ENCODE assay signal across 12 cellular contexts in the genomic region with DNA sequence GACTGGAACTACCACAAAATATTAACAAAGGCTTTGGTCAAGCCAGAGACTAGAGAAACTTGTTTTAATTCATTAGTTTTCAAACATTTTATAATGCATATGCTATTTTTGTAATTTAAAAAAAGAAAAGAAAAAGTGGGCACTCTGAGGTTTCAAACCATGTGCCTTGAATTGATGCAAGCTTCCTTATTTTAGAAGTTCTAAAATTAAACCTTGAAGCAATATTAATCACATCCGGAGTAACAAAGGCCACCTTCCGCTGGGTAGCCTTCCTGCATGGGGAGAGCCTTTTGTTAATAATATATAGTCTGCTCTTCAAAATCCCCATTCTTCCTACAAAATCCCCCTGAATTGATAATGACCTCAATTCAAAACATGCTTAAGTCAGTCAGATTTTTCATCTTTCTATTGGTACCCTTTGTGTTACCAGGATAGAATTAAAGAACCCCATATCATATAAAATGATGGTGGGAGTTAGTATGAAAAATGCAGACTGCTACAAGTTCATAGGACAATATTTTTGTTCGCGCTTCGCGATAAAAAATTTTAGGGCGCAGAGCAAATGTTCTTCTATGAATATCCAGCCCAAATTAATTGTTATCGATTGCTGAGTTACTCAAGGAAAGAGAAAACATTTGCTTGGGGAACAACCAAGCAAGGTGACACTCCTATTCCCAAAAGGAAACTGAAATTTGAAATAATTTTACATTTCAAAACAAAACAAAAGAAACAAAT. TPM values are rescaled to one million over a fixed set of nuclear protein-coding genes. Genes with fewer than 3 reads are reported as not detected.
DNase-seq lines count a peak whose midpoint lies in the region; ATAC-seq and TF ChIP-seq lines count a peak whose summit lies in the region.
"Had no signal": no experiment of that assay in that cellular context is flagged by ENCODE, and none has a peak within 500 bp of the region (broad histone marks: within the 10 kb centered on the region; RNA-seq: fewer than 3 reads in every experiment).

No MANE protein-coding gene starts in this region.

- no peaks in the 10 kb centered on the region for H3K9me2 ChIP-seq in MM.1S (replicated peaks; ENCODE audit: insufficient read depth, low read length)

- H3K9ac ChIP-seq in MM.1S (ENCODE audit: low read length), result peak overlapping the region; percentile 33; the same call in 1 of the 2 replicates

- DNase-seq in MM.1S, result peak; percentile 61
- DNase-seq in pulmonary artery endothelial cell (ENCODE audit: low read depth, low spot score), result peak; percentile 41
- no peak for DNase-seq in stimulated activated CD4-positive, alpha-beta T cell treated with anti-CD3 and anti-CD28 coated beads, Interleukin-4, amount 100 ng/mL, for 24 hours
- no peak for DNase-seq in activated CD4-positive, alpha-beta memory T cell treated with anti-CD3 and anti-CD28 coated beads for 36 hours
- no peak for DNase-seq in NCI-H524 (lab: John Stamatoyannopoulos, UW)
- no peak for DNase-seq in SW 1271 (lab: John Stamatoyannopoulos, UW)
- DNase-seq: activated naive CD4-positive, alpha-beta T cell; NCI-H1105 had no signal

- peaks cover 7% of the 10 kb centered on the region for H3K4me1 ChIP-seq in MM.1S (ENCODE audit: low read length)

- peak overlapping the region; percentile 29; the same call in 1 of the 2 replicates for H3K4me3 ChIP-seq in MM.1S (ENCODE audit: low read length)

- H3K9me3 ChIP-seq in MM.1S (replicated peaks; ENCODE audit: insufficient read depth, low read length), result no peaks in the 10 kb centered on the region

- POLR2A ChIA-PET in activated CD4-positive, alpha-beta memory T cell treated with anti-CD3 and anti-CD28 coated beads for 36 hours (lab: Charles Lee), result no interaction called here

- peak overlapping the region; percentile 24; the same call in 1 of the 2 replicates for H2AFZ ChIP-seq in MM.1S (ENCODE audit: low read length)

- peaks cover 7% of the 10 kb centered on the region; the same call in 1 of the 2 replicates for H3F3A ChIP-seq in MM.1S (ENCODE audit: insufficient read depth, low read length)

- no peak overlapping the region for H3K4me3 Mint-ChIP-seq in activated CD4-positive, alpha-beta memory T cell treated with anti-CD3 and anti-CD28 coated beads for 36 hours
- H3K4me3 Mint-ChIP-seq: T-helper 1 cell treated with Interleukin-12 subunit alpha and Interleukin-12 subunit beta and Interleukin-4 antibody, amounts not matched to agents 30 μg/mL and 1 μg/mL, for 36 hours had no signal

- H3K4me1 Mint-ChIP-seq in activated CD4-positive, alpha-beta memory T cell treated with anti-CD3 and anti-CD28 coated beads for 36 hours (ENCODE audit: low read depth), result no peaks in the 10 kb centered on the region

- CTCF ChIA-PET in activated CD4-positive, alpha-beta memory T cell treated with anti-CD3 and anti-CD28 coated beads for 36 hours (lab: Charles Lee), result no interaction called here

- TF ChIP-seq CTCF in MM.1S (IDR thresholded peaks at IDR 0.05; ENCODE audit: low read length), result no peak

- ATAC-seq in GM18909 (IDR thresholded peaks at IDR 0.05; ENCODE audit: poor library complexity, unreplicated experiment) (peak; percentile 67), HG02759 (IDR thresholded peaks at IDR 0.05; ENCODE audit: unreplicated experiment) (peak; percentile 66)

- no peaks in the 10 kb centered on the region for H3K36me3 Mint-ChIP-seq in activated CD4-positive, alpha-beta memory T cell treated with anti-CD3 and anti-CD28 coated beads for 36 hours

- no peaks in the 10 kb centered on the region for H3K9me3 Mint-ChIP-seq in activated CD4-positive, alpha-beta memory T cell treated with anti-CD3 and anti-CD28 coated beads for 36 hours
- H3K9me3 Mint-ChIP-seq: T-helper 1 cell treated with Interleukin-12 subunit alpha and Interleukin-12 subunit beta and Interleukin-4 antibody, amounts not matched to agents 30 μg/mL and 1 μg/mL, for 36 hours had no signal

- peaks cover 2% of the 10 kb centered on the region for H3K27me3 Mint-ChIP-seq in activated CD4-positive, alpha-beta memory T cell treated with anti-CD3 and anti-CD28 coated beads for 36 hours

- H3K27me3 ChIP-seq in MM.1S (replicated peaks; ENCODE audit: insufficient read depth, low read length), result no peaks in the 10 kb centered on the region

- no peaks in the 10 kb centered on the region for H3K79me2 ChIP-seq in MM.1S (ENCODE audit: low read length)

- intact Hi-C loops in activated CD4-positive, alpha-beta memory T cell treated with anti-CD3 and anti-CD28 coated beads for 36 hours (cut with micrococcal nuclease), result no loop called here

- H3K27ac Mint-ChIP-seq in activated CD4-positive, alpha-beta memory T cell treated with anti-CD3 and anti-CD28 coated beads for 36 hours, result no peak overlapping the region
- H3K27ac Mint-ChIP-seq: T-helper 1 cell treated with Interleukin-12 subunit alpha and Interleukin-12 subunit beta and Interleukin-4 antibody, amounts not matched to agents 30 μg/mL and 1 μg/mL, for 36 hours had no signal

- H3K27ac ChIP-seq in MM.1S (ENCODE audit: low read length), result peak overlapping the region; percentile 78
- H3K27ac ChIP-seq: epithelial cell of prostate had no signal

- H4K20me1 ChIP-seq in MM.1S (ENCODE audit: insufficient read depth, low read length), result no peaks in the 10 kb centered on the region

- no peaks in the 10 kb centered on the region for H3K36me3 ChIP-seq in MM.1S (replicated peaks; ENCODE audit: insufficient read depth, low read length)

- peak overlapping the region; percentile 62 for H3K4me2 ChIP-seq in MM.1S (ENCODE audit: low read depth, low read length)

RNA-seq across cellular contexts. Expression of a gene that starts 30.6 kb away (rescaled TPM):
- not detected in 2 replicates for total RNA-seq in pulmonary artery endothelial cell
- not detected for total RNA-seq in activated CD4-positive, alpha-beta memory T cell treated with anti-CD3 and anti-CD28 coated beads for 36 hours

Comparison
In these comparisons a context has a peak if more than half of its experiments do, and no peak if none do; other contexts are left out.
1. DNase-seq: peak in MM.1S (single experiment) and pulmonary artery endothelial cell (single experiment); none in stimulated activated CD4-positive, alpha-beta T cell treated with anti-CD3 and anti-CD28 coated beads, Interleukin-4, amount 100 ng/mL, for 24 hours (single experiment), activated CD4-positive, alpha-beta memory T cell treated with anti-CD3 and anti-CD28 coated beads for 36 hours (single experiment), NCI-H524 (0 of 2) and SW 1271 (0 of 2).